Comparison of ENCODE assay signal across 10 cellular contexts in the genomic region with DNA sequence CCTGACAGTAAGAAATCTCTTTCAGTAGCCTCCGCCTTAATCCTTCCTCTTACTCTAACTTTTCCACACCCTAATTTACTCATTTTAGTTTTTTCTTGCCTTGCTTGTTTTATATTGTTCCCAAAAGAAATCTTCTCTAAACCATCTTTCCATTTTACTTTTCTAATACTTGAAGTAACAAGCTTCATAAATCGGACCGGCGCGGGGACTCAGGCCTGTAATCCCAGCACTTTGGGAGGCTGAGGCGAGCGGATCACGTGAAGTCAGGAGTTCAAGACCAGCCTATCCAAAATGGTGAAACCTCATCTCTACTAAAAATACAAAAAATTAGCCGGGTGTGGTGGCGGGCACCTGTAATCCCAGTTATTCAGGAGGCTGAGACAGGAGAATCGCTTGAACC. TPM values are rescaled to one million over a fixed set of nuclear protein-coding genes. Genes with fewer than 3 reads are reported as not detected.
DNase-seq lines count a peak whose midpoint lies in the region; ATAC-seq and TF ChIP-seq lines count a peak whose summit lies in the region.
"Had no signal": no experiment of that assay in that cellular context is flagged by ENCODE, and none has a peak within 500 bp of the region (broad histone marks: within the 10 kb centered on the region; RNA-seq: fewer than 3 reads in every experiment).

No MANE protein-coding gene starts in this region.

- H3K9me3 Mint-ChIP-seq in activated T-cell treated with anti-CD3 and anti-CD28 coated beads, Interleukin-2, amount 50 U/mL, for 72 hours: no peaks in the 10 kb centered on the region
- no peaks in the 10 kb centered on the region for H3K9me3 Mint-ChIP-seq in activated T-helper 1 cell treated with anti-CD3 and anti-CD28 coated beads, Interleukin-12 subunit alpha, Interleukin-12 subunit beta, Interleukin-2, Interleukin-4 antibody, amounts not matched to agents 30 ng/mL and 10 ng/mL and 1 ng/mL, durations not matched to agents 14 hours and 24 hours and 36 hours

- H3K4me1 ChIP-seq in testis (peaks cover 21% of the 10 kb centered on the region), Peyer's patch (peaks cover 0 to 8% (median 2%) of the 10 kb centered on the region in 4 donors)

- DNase-seq in activated T-cell treated with anti-CD3 and anti-CD28 coated beads, Interleukin-2, amount 50 U/mL, for 72 hours: no peak
- DNase-seq in activated T-cell treated with anti-CD3 and anti-CD28 coated beads, Interleukin-2, amount 50 U/mL, for 1 hour: no peak
- DNase-seq in activated T-helper 1 cell treated with anti-CD3 and anti-CD28 coated beads, Interleukin-12 subunit alpha, Interleukin-12 subunit beta, Interleukin-2, Interleukin-4 antibody, amounts not matched to agents 30 ng/mL and 10 ng/mL and 1 ng/mL, durations not matched to agents 14 hours and 24 hours and 36 hours (ENCODE audit: low spot score): no peak
- no peak for DNase-seq in testis
- no peak for DNase-seq in Peyer's patch
- DNase-seq in NCI-H345 (lab: John Stamatoyannopoulos, UW): no peak

- peak overlapping the region; percentile 66 for H3K27ac Mint-ChIP-seq in activated T-cell treated with anti-CD3 and anti-CD28 coated beads, Interleukin-2, amount 50 U/mL, for 72 hours
- peak overlapping the region; percentile 36 for H3K27ac Mint-ChIP-seq in activated T-helper 1 cell treated with anti-CD3 and anti-CD28 coated beads, Interleukin-12 subunit alpha, Interleukin-12 subunit beta, Interleukin-2, Interleukin-4 antibody, amounts not matched to agents 30 ng/mL and 10 ng/mL and 1 ng/mL, durations not matched to agents 14 hours and 24 hours and 36 hours

- H3K27me3 Mint-ChIP-seq in activated T-cell treated with anti-CD3 and anti-CD28 coated beads, Interleukin-2, amount 50 U/mL, for 72 hours (ENCODE audit: low read depth): no peaks in the 10 kb centered on the region
- no peaks in the 10 kb centered on the region for H3K27me3 Mint-ChIP-seq in activated T-helper 1 cell treated with anti-CD3 and anti-CD28 coated beads, Interleukin-12 subunit alpha, Interleukin-12 subunit beta, Interleukin-2, Interleukin-4 antibody, amounts not matched to agents 30 ng/mL and 10 ng/mL and 1 ng/mL, durations not matched to agents 14 hours and 24 hours and 36 hours (ENCODE audit: insufficient read depth)

- TF ChIP-seq CTCF in testis (IDR thresholded peaks at IDR 0.05): no peak
- TF ChIP-seq CTCF in Peyer's patch (IDR thresholded peaks at IDR 0.05): no peak

- H3K27ac ChIP-seq in testis (peak overlapping the region in 1 of 2 donors; percentile 18), Peyer's patch (peak overlapping the region in 2 of 4 donors; percentile 20 to 57)
- H3K27ac ChIP-seq: SJSA1 had no signal

- intact Hi-C loops in activated T-helper 1 cell treated with anti-CD3 and anti-CD28 coated beads, Interleukin-12 subunit alpha, Interleukin-12 subunit beta, Interleukin-2, Interleukin-4 antibody, amounts not matched to agents 30 ng/mL and 10 ng/mL and 1 ng/mL, durations not matched to agents 14 hours and 24 hours and 36 hours (cut with micrococcal nuclease): loop anchor here (1.0 kb wide), 1 partner anchor 17 kb away; the partner anchor contains the start of gene ZNF148
- intact Hi-C loops in testis (cut with DNase I; ENCODE audit: low total_unique reads): no loop called here

- TF ChIP-seq POLR2A in testis (IDR thresholded peaks at IDR 0.05): no peak
- no peak for TF ChIP-seq POLR2A in Peyer's patch (IDR thresholded peaks at IDR 0.05)

- H3K4me1 Mint-ChIP-seq in activated T-cell treated with anti-CD3 and anti-CD28 coated beads, Interleukin-2, amount 50 U/mL, for 72 hours (ENCODE audit: low read depth): peaks cover 58% of the 10 kb centered on the region
- H3K4me1 Mint-ChIP-seq in activated T-helper 1 cell treated with anti-CD3 and anti-CD28 coated beads, Interleukin-12 subunit alpha, Interleukin-12 subunit beta, Interleukin-2, Interleukin-4 antibody, amounts not matched to agents 30 ng/mL and 10 ng/mL and 1 ng/mL, durations not matched to agents 14 hours and 24 hours and 36 hours (ENCODE audit: low read depth): peaks cover 46% of the 10 kb centered on the region

- ATAC-seq in activated T-cell treated with anti-CD3 and anti-CD28 coated beads, Interleukin-2, amount 50 U/mL, for 72 hours (replicated peaks in 1 of 2): no peak
- ATAC-seq in GM18870 (IDR thresholded peaks at IDR 0.05; ENCODE audit: unreplicated experiment): no peak

- H3K36me3 Mint-ChIP-seq in activated T-cell treated with anti-CD3 and anti-CD28 coated beads, Interleukin-2, amount 50 U/mL, for 72 hours (ENCODE audit: insufficient read depth in 2 of 2): peaks cover 0 to 3% of the 10 kb centered on the region in 2 donors
- peaks cover 5% of the 10 kb centered on the region for H3K36me3 Mint-ChIP-seq in activated T-helper 1 cell treated with anti-CD3 and anti-CD28 coated beads, Interleukin-12 subunit alpha, Interleukin-12 subunit beta, Interleukin-2, Interleukin-4 antibody, amounts not matched to agents 30 ng/mL and 10 ng/mL and 1 ng/mL, durations not matched to agents 14 hours and 24 hours and 36 hours (ENCODE audit: low read depth)

- H3K9me3 ChIP-seq in iPS-18c (ENCODE audit: control insufficient read depth, insufficient read depth, low read length): no peaks in the 10 kb centered on the region
- no peaks in the 10 kb centered on the region for H3K9me3 ChIP-seq in testis
- H3K9me3 ChIP-seq in Peyer's patch: no peaks in the 10 kb centered on the region
- H3K9me3 ChIP-seq: body of pancreas, SJSA1 had no signal

- H3K4me3 Mint-ChIP-seq in activated T-cell treated with anti-CD3 and anti-CD28 coated beads, Interleukin-2, amount 50 U/mL, for 72 hours: peak overlapping the region; percentile 84 to 88
- H3K4me3 Mint-ChIP-seq in activated T-helper 1 cell treated with anti-CD3 and anti-CD28 coated beads, Interleukin-12 subunit alpha, Interleukin-12 subunit beta, Interleukin-2, Interleukin-4 antibody, amounts not matched to agents 30 ng/mL and 10 ng/mL and 1 ng/mL, durations not matched to agents 14 hours and 24 hours and 36 hours: peak overlapping the region; percentile 84

- WGBS in testis, 2 donors: 68 to 84% methylated on average over 11 of the region's 11 CpGs

- H3K27me3 ChIP-seq in testis (no peaks in the 10 kb centered on the region), Peyer's patch (no peaks in the 10 kb centered on the region)
- H3K27me3 ChIP-seq: body of pancreas, SJSA1 had no signal

- no peaks in the 10 kb centered on the region for H3K36me3 ChIP-seq in testis (ENCODE audit: low read depth, missing control alignments)
- no peaks in the 10 kb centered on the region for H3K36me3 ChIP-seq in Peyer's patch
- H3K36me3 ChIP-seq: SJSA1 had no signal

- H3K4me3 ChIP-seq in iPS-18c (ENCODE audit: insufficient read depth, low read depth, low read length) (peak overlapping the region; percentile 58; the same call in 1 of the 2 replicates), testis (peak overlapping the region; percentile 56 to 62), Peyer's patch (peak overlapping the region in 2 of 4 donors; percentile 52 to 54)

RNA-seq across cellular contexts. Expression of gene ZNF148, which starts 17.3 kb away (rescaled TPM):
- 10 to 100 TPM; 42.0 to 44.7 TPM for total RNA-seq in activated T-cell treated with anti-CD3 and anti-CD28 coated beads, Interleukin-2, amount 50 U/mL, for 72 hours
- 34.7 and 38.5 TPM in 2 replicates for total RNA-seq in activated T-helper 1 cell treated with anti-CD3 and anti-CD28 coated beads, Interleukin-12 subunit alpha, Interleukin-12 subunit beta, Interleukin-2, Interleukin-4 antibody, amounts not matched to agents 30 ng/mL and 10 ng/mL and 1 ng/mL, durations not matched to agents 14 hours and 24 hours and 36 hours
- total RNA-seq in testis: 10 to 100 TPM; 29.7 to 33.6 TPM
- polyA plus RNA-seq in testis (ENCODE audit: insufficient read depth, low read depth, low replicate concordance): 17.6 TPM
- total RNA-seq in Peyer's patch: 10 to 100 TPM; 17.7 to 48.7 (median 24.7) TPM
